ENCODE assay signal across 12 cellular contexts in the genomic region with DNA sequence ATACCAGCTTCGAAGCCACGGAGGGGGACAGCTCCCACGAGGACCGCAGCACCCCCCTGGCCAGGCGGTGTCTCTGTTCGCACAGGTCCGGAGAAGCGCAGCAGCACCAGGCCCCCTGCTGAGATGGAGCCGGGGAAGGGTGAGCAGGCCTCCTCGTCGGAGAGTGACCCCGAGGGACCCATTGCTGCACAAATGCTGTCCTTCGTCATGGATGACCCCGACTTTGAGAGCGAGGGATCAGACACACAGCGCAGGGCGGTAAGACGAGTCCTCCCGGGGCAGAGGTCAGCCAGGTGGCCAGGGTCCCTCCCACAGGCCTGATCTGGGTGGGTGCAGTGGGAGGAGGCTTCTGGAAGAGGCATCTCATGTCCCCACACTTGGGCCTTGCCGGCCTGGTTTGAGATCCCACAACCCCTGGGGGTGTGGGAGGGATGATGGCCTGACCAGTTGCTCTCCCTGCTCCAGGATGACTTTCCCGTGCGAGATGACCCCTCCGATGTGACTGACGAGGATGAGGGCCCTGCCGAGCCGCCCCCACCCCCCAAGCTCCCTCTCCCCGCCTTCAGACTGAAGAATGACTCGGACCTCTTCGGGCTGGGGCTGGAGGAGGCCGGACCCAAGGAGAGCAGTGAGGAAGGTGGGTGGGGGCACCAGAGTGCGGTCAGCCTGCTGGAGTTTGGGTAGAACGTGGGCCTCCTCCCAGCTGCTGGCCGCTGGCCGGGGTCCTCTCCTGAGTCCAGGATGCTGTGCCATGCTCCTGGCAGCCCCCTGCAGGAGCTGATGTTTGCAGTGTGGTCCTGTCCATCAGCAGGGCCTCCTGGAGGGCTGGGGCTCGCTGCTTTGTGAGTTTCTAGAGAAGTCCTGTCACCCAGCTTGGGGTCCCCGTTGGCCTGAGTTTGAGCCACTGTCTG. TPM values are rescaled to one million over a fixed set of nuclear protein-coding genes. Genes with fewer than 3 reads are reported as not detected.
A peak's percentile ranks its signal among the peaks of the same experiment; 100 is the strongest.
DNase-seq lines count a peak whose midpoint lies in the region; ATAC-seq and TF ChIP-seq lines count a peak whose summit lies in the region.
"Had no signal": no experiment of that assay in that cellular context is flagged by ENCODE, and none has a peak within 500 bp of the region (broad histone marks: within the 10 kb centered on the region; RNA-seq: fewer than 3 reads in every experiment).

No MANE protein-coding gene starts in this region.

- peaks cover 3% of the 10 kb centered on the region for H3K36me3 Mint-ChIP-seq in activated naive CD4-positive, alpha-beta T cell treated with anti-CD3 and anti-CD28 coated beads, Interleukin-2, amount 10 ng/mL, durations not matched to agents 7 days and 5 days
- no peaks in the 10 kb centered on the region for H3K36me3 Mint-ChIP-seq in brain

- H3K4me2 ChIP-seq in skeletal muscle satellite cell (ENCODE audit: low read length), result peak overlapping the region; percentile 89
- H3K4me2 ChIP-seq: smooth muscle cell had no signal

- H3K9me3 Mint-ChIP-seq in activated naive CD4-positive, alpha-beta T cell treated with anti-CD3 and anti-CD28 coated beads, Interleukin-2, amount 10 ng/mL, durations not matched to agents 7 days and 5 days, result no peaks in the 10 kb centered on the region
- H3K9me3 Mint-ChIP-seq in brain, result no peaks in the 10 kb centered on the region

- CTCF ChIA-PET in activated naive CD4-positive, alpha-beta T cell treated with anti-CD3 and anti-CD28 coated beads, Interleukin-2, amount 10 ng/mL, durations not matched to agents 7 days and 5 days (lab: Charles Lee), result no interaction called here

- H3K27me3 ChIP-seq in skeletal muscle satellite cell (ENCODE audit: control insufficient read depth, insufficient read depth, low read length), result no peaks in the 10 kb centered on the region
- H3K27me3 ChIP-seq: MG63 had no signal

- ATAC-seq in GM18909 (IDR thresholded peaks at IDR 0.05; ENCODE audit: poor library complexity, unreplicated experiment), result no peak
- ATAC-seq: lower lobe of right lung had no signal

- peaks cover 15% of the 10 kb centered on the region for H3K4me1 Mint-ChIP-seq in activated naive CD4-positive, alpha-beta T cell treated with anti-CD3 and anti-CD28 coated beads, Interleukin-2, amount 10 ng/mL, durations not matched to agents 7 days and 5 days
- peaks cover 37% of the 10 kb centered on the region for H3K4me1 Mint-ChIP-seq in brain

- peaks cover 44% of the 10 kb centered on the region for H3K4me1 ChIP-seq in skeletal muscle satellite cell (ENCODE audit: control insufficient read depth, insufficient read depth, low read length)

- H3K4me3 ChIP-seq in skeletal muscle satellite cell (ENCODE audit: low read length), result no peak overlapping the region
- H3K4me3 ChIP-seq: lower lobe of right lung, MG63, smooth muscle cell had no signal

- no peak for TF ChIP-seq CTCF in brain (conservative IDR thresholded peaks at IDR 0.05)

- H3K27ac Mint-ChIP-seq in activated naive CD4-positive, alpha-beta T cell treated with anti-CD3 and anti-CD28 coated beads, Interleukin-2, amount 10 ng/mL, durations not matched to agents 7 days and 5 days, result peak overlapping the region; percentile 14
- H3K27ac Mint-ChIP-seq in brain, result peak overlapping the region; percentile 74 to 92 (median 80)

- DNase-seq in activated naive CD4-positive, alpha-beta T cell treated with anti-CD3 and anti-CD28 coated beads, Interleukin-2, amount 10 ng/mL, durations not matched to agents 7 days and 5 days, result no peak
- DNase-seq in activated naive CD4-positive, alpha-beta T cell treated with anti-CD3 and anti-CD28 coated beads, Interleukin-2, amount 50 U/mL, for 16 hours, result no peak
- DNase-seq in activated T-cell treated with anti-CD3 and anti-CD28 coated beads, Interleukin-2, amount 50 U/mL, for 1 hour, result no peak
- DNase-seq: GF-D8, lower lobe of right lung, MG63, NCI-H748 treated with DMSO at 0.1 percent for 48 hours, nucleus accumbens had no signal

- H3K9ac ChIP-seq in skeletal muscle satellite cell (ENCODE audit: low read depth, low read length), result no peak overlapping the region

- no peaks in the 10 kb centered on the region for H3K9me3 ChIP-seq in skeletal muscle satellite cell (replicated peaks; ENCODE audit: low read length)
- H3K9me3 ChIP-seq: lower lobe of right lung, MG63 had no signal

- H3K27me3 Mint-ChIP-seq in activated naive CD4-positive, alpha-beta T cell treated with anti-CD3 and anti-CD28 coated beads, Interleukin-2, amount 10 ng/mL, durations not matched to agents 7 days and 5 days, result peaks cover 17% of the 10 kb centered on the region
- peaks cover 5% of the 10 kb centered on the region for H3K27me3 Mint-ChIP-seq in brain

- peaks cover 12% of the 10 kb centered on the region for H3K36me3 ChIP-seq in skeletal muscle satellite cell (ENCODE audit: insufficient read depth, low read length)

- H3K4me3 Mint-ChIP-seq in activated naive CD4-positive, alpha-beta T cell treated with anti-CD3 and anti-CD28 coated beads, Interleukin-2, amount 10 ng/mL, durations not matched to agents 7 days and 5 days, result no peak overlapping the region
- peak overlapping the region in 3 of 5 experiments; percentile 25 to 53 (median 25) for H3K4me3 Mint-ChIP-seq in brain

RNA-seq across cellular contexts. Expression of a gene that starts 2.8 kb away (rescaled TPM):
- polyA plus RNA-seq in brain (ENCODE audit: insufficient read depth, low read depth, low replicate concordance), result 10.5 TPM
- total RNA-seq in skeletal muscle satellite cell (2012; rRNA removed), result 1.5 TPM in 2 replicates

RNA-seq across cellular contexts. Expression of a gene that starts 9.7 kb away (rescaled TPM):
- polyA plus RNA-seq in brain (ENCODE audit: insufficient read depth, low read depth, low replicate concordance), result 259 TPM
- total RNA-seq in skeletal muscle satellite cell (2012; rRNA removed), result 63.6 and 65.7 TPM in 2 replicates

RNA-seq across cellular contexts. Expression of a gene that starts 12.7 kb away (rescaled TPM):
- polyA plus RNA-seq in brain (ENCODE audit: insufficient read depth, low read depth, low replicate concordance), result 0.93 TPM
- total RNA-seq in skeletal muscle satellite cell (2012; rRNA removed), result 0.51 and 0.66 TPM in 2 replicates

RNA-seq across cellular contexts. Expression of a gene that starts 26.6 kb away (rescaled TPM):
- polyA plus RNA-seq in brain (ENCODE audit: insufficient read depth, low read depth, low replicate concordance), result 974 TPM
- total RNA-seq in skeletal muscle satellite cell (2012; rRNA removed), result 209 and 288 TPM in 2 replicates

RNA-seq across cellular contexts. Expression of a gene that starts 31.7 kb away (rescaled TPM):
- polyA plus RNA-seq in brain (ENCODE audit: insufficient read depth, low read depth, low replicate concordance), result 170 TPM
- total RNA-seq in skeletal muscle satellite cell (2012; rRNA removed), result 42.3 and 42.8 TPM in 2 replicates
